Comparison of ENCODE assay signal across 23 cellular contexts in genomic region chr17:74558429-74558828, GRCh38. TPM values are rescaled to one million over a fixed set of nuclear protein-coding genes. Genes with fewer than 3 reads are reported as not detected.
"Had no signal": no experiment of that assay in that cellular context is flagged by ENCODE, and none has a peak within 500 bp of the region (broad histone marks: within the 10 kb centered on the region; RNA-seq: fewer than 3 reads in every experiment).

No MANE protein-coding gene starts in this region.

RNA-seq across cellular contexts. Expression of gene CD300H, which starts 8.9 kb away (rescaled TPM):
- total RNA-seq: left colon; mammary epithelial cell; mesothelial cell of epicardium; natural killer cell treated with Interleukin-12 subunit alpha and Interleukin-12 subunit beta and Interleukin-15 and Interleukin-18, amount 100 ng/mL, for 72 hours; omental fat pad; ovary; progenitor cell of endocrine pancreas; pulmonary artery endothelial cell; renal cortical epithelial cell; right atrium auricular region; skeletal muscle tissue; smooth muscle cell; subcutaneous adipose tissue; suprapubic skin; thoracic aorta; upper lobe of right lung had no signal
- polyA plus RNA-seq: liver; mammary epithelial cell; naive thymus-derived CD4-positive, alpha-beta T cell; neural cell; ovary had no signal

RNA-seq across cellular contexts. Expression of gene CD300C, which starts 12.5 kb away (rescaled TPM):
- total RNA-seq: mammary epithelial cell, mesothelial cell of epicardium, progenitor cell of endocrine pancreas, pulmonary artery endothelial cell, smooth muscle cell had no signal
- polyA plus RNA-seq: mammary epithelial cell; naive thymus-derived CD4-positive, alpha-beta T cell; neural cell; smooth muscle cell had no signal

RNA-seq across cellular contexts. Expression of gene CD300LB, which starts 27.2 kb away (rescaled TPM):
- total RNA-seq: mammary epithelial cell, mesothelial cell of epicardium, progenitor cell of endocrine pancreas, pulmonary artery endothelial cell, renal cortical epithelial cell, skeletal muscle tissue, smooth muscle cell, suprapubic skin had no signal
- polyA plus RNA-seq: mammary epithelial cell; naive thymus-derived CD4-positive, alpha-beta T cell; neural cell; smooth muscle cell had no signal

RNA-seq across cellular contexts. Expression of gene CD300LD, which starts 33.7 kb away (rescaled TPM):
- total RNA-seq: kidney; left colon; lower lobe of right lung; mammary epithelial cell; mesothelial cell of epicardium; natural killer cell treated with Interleukin-12 subunit alpha and Interleukin-12 subunit beta and Interleukin-15 and Interleukin-18, amount 100 ng/mL, for 72 hours; ovary; progenitor cell of endocrine pancreas; pulmonary artery endothelial cell; renal cortical epithelial cell; right atrium auricular region; right lobe of liver; skeletal muscle tissue; smooth muscle cell; subcutaneous adipose tissue; suprapubic skin; thoracic aorta; upper lobe of right lung had no signal
- polyA plus RNA-seq: immature natural killer cell; liver; mammary epithelial cell; naive thymus-derived CD4-positive, alpha-beta T cell; neural cell; ovary; smooth muscle cell had no signal
